1 cellular context compared by ENCODE assay signal in the genomic region with DNA sequence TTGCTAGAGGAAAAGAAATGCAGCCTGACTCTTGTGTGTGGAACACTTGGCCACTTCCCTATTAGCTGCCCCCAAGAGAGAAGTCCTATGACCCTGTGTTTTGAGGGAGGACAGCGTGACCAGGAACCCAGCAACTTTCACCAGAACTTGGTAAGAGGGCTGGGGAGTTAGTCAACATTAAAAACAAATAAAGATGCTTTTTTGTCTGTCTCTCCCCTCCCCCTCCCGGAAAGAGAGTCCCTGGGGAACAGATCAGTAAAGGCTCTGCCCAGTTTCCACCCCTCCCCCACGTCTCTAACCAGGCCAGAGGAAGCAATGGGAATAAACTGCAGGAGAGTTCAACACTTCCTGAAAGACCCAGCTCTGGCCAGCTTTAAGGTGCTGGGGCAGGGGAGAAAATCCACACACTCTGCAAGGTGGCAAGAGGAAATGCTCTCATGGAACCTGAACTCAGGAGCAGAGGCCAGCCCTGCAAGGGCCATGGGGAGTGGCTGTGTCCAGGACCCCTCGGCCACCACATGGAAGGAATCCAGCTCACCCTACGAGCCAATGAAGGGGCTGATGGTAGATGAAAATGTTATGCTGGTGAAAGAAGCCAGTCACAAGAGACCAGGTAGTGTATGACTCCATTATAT.
A peak's percentile ranks its signal among the peaks of the same experiment; 100 is the strongest.
TF ChIP-seq lines count a peak whose summit lies in the region.

No MANE protein-coding gene starts in this region.

TF ChIP-seq in HepG2, 621 proteins besides CTCF, POLR2A, EP300 and RAD21 (continued from another document and continues in another):
- TF ChIP-seq, protein P1, sequence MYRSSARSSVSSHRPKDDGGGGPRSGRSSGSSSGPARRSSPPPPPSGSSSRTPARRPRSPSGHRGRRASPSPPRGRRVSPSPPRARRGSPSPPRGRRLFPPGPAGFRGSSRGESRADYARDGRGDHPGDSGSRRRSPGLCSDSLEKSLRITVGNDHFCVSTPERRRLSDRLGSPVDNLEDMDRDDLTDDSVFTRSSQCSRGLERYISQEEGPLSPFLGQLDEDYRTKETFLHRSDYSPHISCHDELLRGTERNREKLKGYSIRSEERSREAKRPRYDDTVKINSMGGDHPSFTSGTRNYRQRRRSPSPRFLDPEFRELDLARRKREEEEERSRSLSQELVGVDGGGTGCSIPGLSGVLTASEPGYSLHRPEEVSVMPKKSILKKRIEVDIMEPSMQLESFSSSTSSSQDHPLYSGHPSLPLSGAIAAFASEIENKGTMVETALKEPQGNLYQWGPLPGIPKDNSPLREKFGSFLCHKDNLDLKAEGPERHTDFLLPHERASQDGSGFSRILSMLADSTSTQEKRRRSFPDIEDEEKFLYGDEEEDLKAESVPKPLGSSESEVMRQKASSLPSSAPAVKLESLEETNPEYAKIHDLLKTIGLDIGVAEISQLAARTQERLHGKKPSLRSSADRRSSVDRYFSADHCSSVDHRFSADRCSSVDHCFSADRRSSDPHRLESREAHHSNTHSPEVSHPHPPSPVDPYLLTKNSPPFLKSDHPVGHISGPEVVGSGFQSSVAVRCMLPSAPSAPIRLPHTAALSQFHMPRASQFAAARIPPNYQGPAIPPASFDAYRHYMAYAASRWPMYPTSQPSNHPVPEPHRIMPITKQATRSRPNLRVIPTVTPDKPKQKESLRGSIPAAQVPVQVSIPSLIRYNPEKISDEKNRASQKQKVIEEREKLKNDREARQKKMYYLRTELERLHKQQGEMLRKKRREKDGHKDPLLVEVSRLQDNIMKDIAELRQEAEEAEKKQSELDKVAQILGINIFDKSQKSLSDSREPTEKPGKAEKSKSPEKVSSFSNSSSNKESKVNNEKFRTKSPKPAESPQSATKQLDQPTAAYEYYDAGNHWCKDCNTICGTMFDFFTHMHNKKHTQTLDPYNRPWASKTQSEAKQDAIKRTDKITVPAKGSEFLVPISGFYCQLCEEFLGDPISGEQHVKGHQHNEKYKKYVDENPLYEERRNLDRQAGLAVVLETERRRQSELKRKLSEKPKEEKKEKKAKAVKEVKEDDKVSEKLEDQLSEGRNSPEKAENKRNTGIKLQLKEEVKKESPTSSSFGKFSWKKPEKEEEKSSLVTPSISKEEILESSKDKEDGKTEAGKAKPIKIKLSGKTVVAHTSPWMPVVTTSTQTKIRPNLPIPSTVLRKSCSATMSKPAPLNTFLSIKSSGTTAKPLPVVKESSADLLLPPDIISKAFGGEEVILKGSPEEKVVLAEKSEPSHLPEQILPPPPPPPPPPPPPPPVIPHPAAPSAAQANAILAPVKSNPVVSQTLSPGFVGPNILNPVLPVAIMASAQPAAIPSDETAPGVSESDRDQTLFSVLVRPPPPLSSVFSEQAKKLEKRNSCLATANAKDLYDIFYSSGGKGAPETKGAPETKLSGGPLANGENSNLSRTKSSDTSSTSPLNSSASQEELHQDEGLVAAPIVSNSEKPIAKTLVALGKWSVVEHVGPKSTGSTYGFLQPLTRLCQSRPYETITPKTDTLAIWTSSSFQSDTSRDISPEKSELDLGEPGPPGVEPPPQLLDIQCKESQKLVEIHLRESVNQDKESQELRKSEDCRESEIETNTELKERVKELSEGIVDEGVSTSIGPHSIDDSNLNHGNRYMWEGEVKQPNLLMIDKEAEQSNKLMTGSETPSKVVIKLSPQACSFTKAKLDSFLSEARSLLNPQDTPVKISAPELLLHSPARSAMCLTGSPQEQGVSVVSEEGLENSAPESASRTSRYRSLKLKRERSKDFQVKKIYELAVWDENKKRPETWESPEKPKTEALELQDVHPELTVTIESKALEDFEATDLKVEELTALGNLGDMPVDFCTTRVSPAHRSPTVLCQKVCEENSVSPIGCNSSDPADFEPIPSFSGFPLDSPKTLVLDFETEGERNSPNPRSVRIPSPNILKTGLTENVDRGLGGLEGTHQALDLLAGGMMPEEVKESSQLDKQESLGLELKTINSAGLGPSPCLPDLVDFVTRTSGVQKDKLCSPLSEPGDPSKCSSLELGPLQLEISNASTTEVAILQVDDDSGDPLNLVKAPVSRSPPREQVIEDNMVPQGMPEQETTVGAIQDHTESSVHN (CRISPR knock-in tag; IDR thresholded peaks at IDR 0.05), result no peak
- TF ChIP-seq ZNF614 (CRISPR knock-in tag; IDR thresholded peaks at IDR 0.05; ENCODE audit: borderline replicate concordance) (peak; percentile 68), RARA (CRISPR knock-in tag; IDR thresholded peaks at IDR 0.05) (peak; percentile 85), SIN3A (IDR thresholded peaks at IDR 0.05; ENCODE audit: borderline replicate concordance, low read depth, low read length) (0 out of 2 replicates have a peak, but pooled peaks have one; percentile 78), HDAC2 (CRISPR knock-in tag; IDR thresholded peaks at IDR 0.05) (peak; percentile 66), ELF3 (CRISPR knock-in tag; IDR thresholded peaks at IDR 0.05) (peak; percentile 98), TCF12 (IDR thresholded peaks at IDR 0.05) (no peak), TCF12 (CRISPR knock-in tag; IDR thresholded peaks at IDR 0.05) (peak; percentile 60; the same call in 1 of the 2 replicates), FOXK1 (CRISPR knock-in tag; IDR thresholded peaks at IDR 0.05; ENCODE audit: borderline replicate concordance, low read depth) (peak; percentile 49; the same call in 1 of the 2 replicates), KAT8 (CRISPR knock-in tag; IDR thresholded peaks at IDR 0.05) (peak; percentile 54; the same call in 1 of the 2 replicates), TOPORS (CRISPR knock-in tag; IDR thresholded peaks at IDR 0.05) (no peak), PAF1 (CRISPR knock-in tag; IDR thresholded peaks at IDR 0.05) (no peak), NR2F6 (IDR thresholded peaks at IDR 0.05) (peak; percentile 65), NR2F6 (CRISPR knock-in tag; IDR thresholded peaks at IDR 0.05) (peak; percentile 61; the same call in 1 of the 2 replicates), ELF1 (CRISPR knock-in tag; IDR thresholded peaks at IDR 0.05) (peak; percentile 73), YY1 (IDR thresholded peaks at IDR 0.05; ENCODE audit: insufficient read depth, insufficient replicate concordance, low read depth, low read length) (no peak), RFX1 (IDR thresholded peaks at IDR 0.05) (no peak), ZNF484 (CRISPR knock-in tag; IDR thresholded peaks at IDR 0.05; ENCODE audit: borderline replicate concordance, low read depth) (no peak), ZNF607 (CRISPR knock-in tag; IDR thresholded peaks at IDR 0.05; ENCODE audit: borderline replicate concordance) (0 out of 2 replicates have a peak, but pooled peaks have one; percentile 33), YEATS4 (CRISPR knock-in tag; IDR thresholded peaks at IDR 0.05; ENCODE audit: borderline replicate concordance) (peak; percentile 26; the same call in 1 of the 2 replicates), SMC3 (IDR thresholded peaks at IDR 0.05; ENCODE audit: low read length) (peak; percentile 14; the same call in 1 of the 2 replicates), PHF5A (CRISPR knock-in tag; IDR thresholded peaks at IDR 0.05; ENCODE audit: low read depth, unreplicated experiment) (no peak), ZMYM3 (CRISPR knock-in tag; IDR thresholded peaks at IDR 0.05) (peak; percentile 65; the same call in 1 of the 2 replicates), ARHGAP35 (CRISPR knock-in tag; IDR thresholded peaks at IDR 0.05; ENCODE audit: borderline replicate concordance) (no peak), TSC22D2 (CRISPR knock-in tag; IDR thresholded peaks at IDR 0.05; ENCODE audit: borderline replicate concordance) (no peak), RXRB (CRISPR knock-in tag; IDR thresholded peaks at IDR 0.05; ENCODE audit: borderline replicate concordance) (peak; percentile 66), HDAC6 (IDR thresholded peaks at IDR 0.05; ENCODE audit: low read depth, low read length) (no peak), NCOR1 (IDR thresholded peaks at IDR 0.05; ENCODE audit: borderline replicate concordance, low read length) (0 out of 2 replicates have a peak, but pooled peaks have one; percentile 52)
- TF ChIP-seq, protein P2, sequence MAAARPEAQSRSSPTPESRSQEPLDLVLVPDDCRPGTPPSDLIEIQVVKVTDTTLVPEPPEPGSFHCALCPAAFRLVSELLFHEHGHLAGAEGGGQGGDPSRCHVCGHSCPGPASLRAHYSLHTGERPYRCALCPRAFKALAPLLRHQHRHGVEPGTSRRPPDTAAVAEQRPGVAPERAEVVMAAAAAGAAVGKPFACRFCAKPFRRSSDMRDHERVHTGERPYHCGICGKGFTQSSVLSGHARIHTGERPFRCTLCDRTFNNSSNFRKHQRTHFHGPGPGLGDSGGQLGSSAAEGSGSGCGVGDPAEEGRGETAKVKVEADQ (CRISPR knock-in tag; IDR thresholded peaks at IDR 0.05; ENCODE audit: borderline replicate concordance), result peak; percentile 70; the same call in 1 of the 2 replicates
- TF ChIP-seq, protein P3, sequence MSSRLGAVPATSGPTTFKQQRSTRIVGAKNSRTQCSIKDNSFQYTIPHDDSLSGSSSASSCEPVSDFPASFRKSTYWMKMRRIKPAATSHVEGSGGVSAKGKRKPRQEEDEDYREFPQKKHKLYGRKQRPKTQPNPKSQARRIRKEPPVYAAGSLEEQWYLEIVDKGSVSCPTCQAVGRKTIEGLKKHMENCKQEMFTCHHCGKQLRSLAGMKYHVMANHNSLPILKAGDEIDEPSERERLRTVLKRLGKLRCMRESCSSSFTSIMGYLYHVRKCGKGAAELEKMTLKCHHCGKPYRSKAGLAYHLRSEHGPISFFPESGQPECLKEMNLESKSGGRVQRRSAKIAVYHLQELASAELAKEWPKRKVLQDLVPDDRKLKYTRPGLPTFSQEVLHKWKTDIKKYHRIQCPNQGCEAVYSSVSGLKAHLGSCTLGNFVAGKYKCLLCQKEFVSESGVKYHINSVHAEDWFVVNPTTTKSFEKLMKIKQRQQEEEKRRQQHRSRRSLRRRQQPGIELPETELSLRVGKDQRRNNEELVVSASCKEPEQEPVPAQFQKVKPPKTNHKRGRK (CRISPR knock-in tag; IDR thresholded peaks at IDR 0.05), result no peak
- TF ChIP-seq, protein P4, sequence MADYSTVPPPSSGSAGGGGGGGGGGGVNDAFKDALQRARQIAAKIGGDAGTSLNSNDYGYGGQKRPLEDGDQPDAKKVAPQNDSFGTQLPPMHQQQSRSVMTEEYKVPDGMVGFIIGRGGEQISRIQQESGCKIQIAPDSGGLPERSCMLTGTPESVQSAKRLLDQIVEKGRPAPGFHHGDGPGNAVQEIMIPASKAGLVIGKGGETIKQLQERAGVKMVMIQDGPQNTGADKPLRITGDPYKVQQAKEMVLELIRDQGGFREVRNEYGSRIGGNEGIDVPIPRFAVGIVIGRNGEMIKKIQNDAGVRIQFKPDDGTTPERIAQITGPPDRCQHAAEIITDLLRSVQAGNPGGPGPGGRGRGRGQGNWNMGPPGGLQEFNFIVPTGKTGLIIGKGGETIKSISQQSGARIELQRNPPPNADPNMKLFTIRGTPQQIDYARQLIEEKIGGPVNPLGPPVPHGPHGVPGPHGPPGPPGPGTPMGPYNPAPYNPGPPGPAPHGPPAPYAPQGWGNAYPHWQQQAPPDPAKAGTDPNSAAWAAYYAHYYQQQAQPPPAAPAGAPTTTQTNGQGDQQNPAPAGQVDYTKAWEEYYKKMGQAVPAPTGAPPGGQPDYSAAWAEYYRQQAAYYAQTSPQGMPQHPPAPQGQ (CRISPR knock-in tag; IDR thresholded peaks at IDR 0.05; ENCODE audit: borderline replicate concordance), result no peak
- TF ChIP-seq, protein P5, sequence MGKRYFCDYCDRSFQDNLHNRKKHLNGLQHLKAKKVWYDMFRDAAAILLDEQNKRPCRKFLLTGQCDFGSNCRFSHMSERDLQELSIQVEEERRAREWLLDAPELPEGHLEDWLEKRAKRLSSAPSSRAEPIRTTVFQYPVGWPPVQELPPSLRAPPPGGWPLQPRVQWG (CRISPR knock-in tag; IDR thresholded peaks at IDR 0.05; ENCODE audit: borderline replicate concordance, low read depth), result no peak
- TF ChIP-seq, protein P6, sequence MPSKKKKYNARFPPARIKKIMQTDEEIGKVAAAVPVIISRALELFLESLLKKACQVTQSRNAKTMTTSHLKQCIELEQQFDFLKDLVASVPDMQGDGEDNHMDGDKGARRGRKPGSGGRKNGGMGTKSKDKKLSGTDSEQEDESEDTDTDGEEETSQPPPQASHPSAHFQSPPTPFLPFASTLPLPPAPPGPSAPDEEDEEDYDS (CRISPR knock-in tag; IDR thresholded peaks at IDR 0.05), result peak; percentile 39; the same call in 1 of the 2 replicates
- TF ChIP-seq, protein P7, sequence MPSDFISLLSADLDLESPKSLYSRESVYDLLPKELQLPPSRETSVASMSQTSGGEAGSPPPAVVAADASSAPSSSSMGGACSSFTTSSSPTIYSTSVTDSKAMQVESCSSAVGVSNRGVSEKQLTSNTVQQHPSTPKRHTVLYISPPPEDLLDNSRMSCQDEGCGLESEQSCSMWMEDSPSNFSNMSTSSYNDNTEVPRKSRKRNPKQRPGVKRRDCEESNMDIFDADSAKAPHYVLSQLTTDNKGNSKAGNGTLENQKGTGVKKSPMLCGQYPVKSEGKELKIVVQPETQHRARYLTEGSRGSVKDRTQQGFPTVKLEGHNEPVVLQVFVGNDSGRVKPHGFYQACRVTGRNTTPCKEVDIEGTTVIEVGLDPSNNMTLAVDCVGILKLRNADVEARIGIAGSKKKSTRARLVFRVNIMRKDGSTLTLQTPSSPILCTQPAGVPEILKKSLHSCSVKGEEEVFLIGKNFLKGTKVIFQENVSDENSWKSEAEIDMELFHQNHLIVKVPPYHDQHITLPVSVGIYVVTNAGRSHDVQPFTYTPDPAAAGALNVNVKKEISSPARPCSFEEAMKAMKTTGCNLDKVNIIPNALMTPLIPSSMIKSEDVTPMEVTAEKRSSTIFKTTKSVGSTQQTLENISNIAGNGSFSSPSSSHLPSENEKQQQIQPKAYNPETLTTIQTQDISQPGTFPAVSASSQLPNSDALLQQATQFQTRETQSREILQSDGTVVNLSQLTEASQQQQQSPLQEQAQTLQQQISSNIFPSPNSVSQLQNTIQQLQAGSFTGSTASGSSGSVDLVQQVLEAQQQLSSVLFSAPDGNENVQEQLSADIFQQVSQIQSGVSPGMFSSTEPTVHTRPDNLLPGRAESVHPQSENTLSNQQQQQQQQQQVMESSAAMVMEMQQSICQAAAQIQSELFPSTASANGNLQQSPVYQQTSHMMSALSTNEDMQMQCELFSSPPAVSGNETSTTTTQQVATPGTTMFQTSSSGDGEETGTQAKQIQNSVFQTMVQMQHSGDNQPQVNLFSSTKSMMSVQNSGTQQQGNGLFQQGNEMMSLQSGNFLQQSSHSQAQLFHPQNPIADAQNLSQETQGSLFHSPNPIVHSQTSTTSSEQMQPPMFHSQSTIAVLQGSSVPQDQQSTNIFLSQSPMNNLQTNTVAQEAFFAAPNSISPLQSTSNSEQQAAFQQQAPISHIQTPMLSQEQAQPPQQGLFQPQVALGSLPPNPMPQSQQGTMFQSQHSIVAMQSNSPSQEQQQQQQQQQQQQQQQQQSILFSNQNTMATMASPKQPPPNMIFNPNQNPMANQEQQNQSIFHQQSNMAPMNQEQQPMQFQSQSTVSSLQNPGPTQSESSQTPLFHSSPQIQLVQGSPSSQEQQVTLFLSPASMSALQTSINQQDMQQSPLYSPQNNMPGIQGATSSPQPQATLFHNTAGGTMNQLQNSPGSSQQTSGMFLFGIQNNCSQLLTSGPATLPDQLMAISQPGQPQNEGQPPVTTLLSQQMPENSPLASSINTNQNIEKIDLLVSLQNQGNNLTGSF (CRISPR knock-in tag; IDR thresholded peaks at IDR 0.05), result no peak
- TF ChIP-seq, protein P8, sequence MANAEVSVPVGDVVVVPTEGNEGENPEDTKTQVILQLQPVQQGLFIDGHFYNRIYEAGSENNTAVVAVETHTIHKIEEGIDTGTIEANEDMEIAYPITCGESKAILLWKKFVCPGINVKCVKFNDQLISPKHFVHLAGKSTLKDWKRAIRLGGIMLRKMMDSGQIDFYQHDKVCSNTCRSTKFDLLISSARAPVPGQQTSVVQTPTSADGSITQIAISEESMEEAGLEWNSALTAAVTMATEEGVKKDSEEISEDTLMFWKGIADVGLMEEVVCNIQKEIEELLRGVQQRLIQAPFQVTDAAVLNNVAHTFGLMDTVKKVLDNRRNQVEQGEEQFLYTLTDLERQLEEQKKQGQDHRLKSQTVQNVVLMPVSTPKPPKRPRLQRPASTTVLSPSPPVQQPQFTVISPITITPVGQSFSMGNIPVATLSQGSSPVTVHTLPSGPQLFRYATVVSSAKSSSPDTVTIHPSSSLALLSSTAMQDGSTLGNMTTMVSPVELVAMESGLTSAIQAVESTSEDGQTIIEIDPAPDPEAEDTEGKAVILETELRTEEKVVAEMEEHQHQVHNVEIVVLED (CRISPR knock-in tag; IDR thresholded peaks at IDR 0.05; ENCODE audit: borderline replicate concordance), result 0 out of 2 replicates have a peak, but pooled peaks have one; percentile 18
